ENCODE assay signal across 27 cellular contexts in genomic region chr20:18633411-18633810, GRCh38.
"Had no signal": no experiment of that assay in that cellular context is flagged by ENCODE, and none has a peak within 500 bp of the region (broad histone marks: within the 10 kb centered on the region; RNA-seq: fewer than 3 reads in every experiment).

No MANE protein-coding gene starts in this region.

- H2AFZ ChIP-seq: neural progenitor cell, parathyroid adenoma had no signal

- H3K4me2 ChIP-seq: neural progenitor cell had no signal

- H3K27me3 ChIP-seq: esophagus squamous epithelium, neural progenitor cell, right lobe of liver, transverse colon, upper lobe of right lung, vagina had no signal

- ATAC-seq: effector memory CD8-positive, alpha-beta T cell; left colon; left ventricle myocardium superior; naive thymus-derived CD4-positive, alpha-beta T cell; right lobe of liver; stimulated activated naive B cell treated with anti-CD40 and anti-IgM and Interleukin-4, amounts not matched to agents 10 μg/mL and 1 μg/mL and 100 μg/mL, for 72 hours; upper lobe of right lung had no signal

- H3K9me3 Mint-ChIP-seq: effector memory CD8-positive, alpha-beta T cell; immature natural killer cell; mesothelial cell of epicardium; naive thymus-derived CD4-positive, alpha-beta T cell; nephron; neural progenitor cell; stimulated activated naive B cell treated with anti-CD40 and anti-IgM and Interleukin-4, amounts not matched to agents 10 μg/mL and 1 μg/mL and 100 μg/mL, for 72 hours; stimulated activated naive CD8-positive, alpha-beta T cell treated with anti-CD3 and anti-CD28 coated beads, Interleukin-15, Interleukin-2, amounts not matched to agents 100 ng/mL and 50 ng/mL, for 24 hours had no signal

- H3K9ac ChIP-seq: neural progenitor cell, parathyroid adenoma had no signal

- H3K27me3 Mint-ChIP-seq: effector memory CD8-positive, alpha-beta T cell; naive thymus-derived CD4-positive, alpha-beta T cell; progenitor cell of endocrine pancreas; stimulated activated naive B cell treated with anti-CD40 and anti-IgM and Interleukin-4, amounts not matched to agents 10 μg/mL and 1 μg/mL and 100 μg/mL, for 72 hours; stimulated activated naive CD8-positive, alpha-beta T cell treated with anti-CD3 and anti-CD28 coated beads, Interleukin-15, Interleukin-2, amounts not matched to agents 100 ng/mL and 50 ng/mL, for 24 hours had no signal

- H3K9me3 ChIP-seq: esophagus squamous epithelium, lower lobe of right lung, right lobe of liver, thoracic aorta, transverse colon, upper lobe of right lung, vagina had no signal

- H3K4me1 Mint-ChIP-seq: immature natural killer cell had no signal

- DNase-seq: cortex of kidney; effector memory CD8-positive, alpha-beta T cell; erythroblast; esophagus squamous epithelium; foreskin melanocyte; hypothalamus; immature natural killer cell; islet precursor cell; kidney glomerular epithelial cell; left colon; left ventricle myocardium superior; lower lobe of right lung; naive thymus-derived CD4-positive, alpha-beta T cell; right lobe of liver; stimulated activated CD4-positive, alpha-beta T cell treated with anti-CD3 and anti-CD28 coated beads, Interleukin-2, amount 100 ng/mL, for 24 hours; stimulated activated CD4-positive, alpha-beta T cell treated with anti-CD3 and anti-CD28 coated beads, Interleukin-4, amount 100 ng/mL, for 24 hours; stimulated activated naive B cell treated with anti-CD40 and anti-IgM and Interleukin-4, amounts not matched to agents 10 μg/mL and 1 μg/mL and 100 μg/mL, for 72 hours; transverse colon; upper lobe of right lung had no signal

- H3K4me3 ChIP-seq: esophagus squamous epithelium, lower lobe of right lung, neural progenitor cell, right lobe of liver, thoracic aorta, transverse colon, upper lobe of right lung, vagina had no signal

- H3K36me3 ChIP-seq: neural progenitor cell, right lobe of liver, thoracic aorta, transverse colon, upper lobe of right lung, vagina had no signal

- H3K27ac ChIP-seq: esophagus squamous epithelium, lower lobe of right lung, neural progenitor cell, parathyroid adenoma, right lobe of liver, thoracic aorta, transverse colon, upper lobe of right lung, vagina had no signal

- H3K4me1 ChIP-seq: lower lobe of right lung, neural progenitor cell, right lobe of liver, transverse colon, upper lobe of right lung, vagina had no signal

- H3K4me3 Mint-ChIP-seq: effector memory CD8-positive, alpha-beta T cell; immature natural killer cell; mesothelial cell of epicardium; naive thymus-derived CD4-positive, alpha-beta T cell; nephron; neural progenitor cell; stimulated activated naive B cell treated with anti-CD40 and anti-IgM and Interleukin-4, amounts not matched to agents 10 μg/mL and 1 μg/mL and 100 μg/mL, for 72 hours; stimulated activated naive CD8-positive, alpha-beta T cell treated with anti-CD3 and anti-CD28 coated beads, Interleukin-15, Interleukin-2, amounts not matched to agents 100 ng/mL and 50 ng/mL, for 24 hours had no signal

- H3K27ac Mint-ChIP-seq: effector memory CD8-positive, alpha-beta T cell; neural progenitor cell; progenitor cell of endocrine pancreas; stimulated activated naive B cell treated with anti-CD40 and anti-IgM and Interleukin-4, amounts not matched to agents 10 μg/mL and 1 μg/mL and 100 μg/mL, for 72 hours; stimulated activated naive CD8-positive, alpha-beta T cell treated with anti-CD3 and anti-CD28 coated beads, Interleukin-15, Interleukin-2, amounts not matched to agents 100 ng/mL and 50 ng/mL, for 24 hours had no signal
